ENCODE assay signal across 19 cellular contexts in the genomic region with DNA sequence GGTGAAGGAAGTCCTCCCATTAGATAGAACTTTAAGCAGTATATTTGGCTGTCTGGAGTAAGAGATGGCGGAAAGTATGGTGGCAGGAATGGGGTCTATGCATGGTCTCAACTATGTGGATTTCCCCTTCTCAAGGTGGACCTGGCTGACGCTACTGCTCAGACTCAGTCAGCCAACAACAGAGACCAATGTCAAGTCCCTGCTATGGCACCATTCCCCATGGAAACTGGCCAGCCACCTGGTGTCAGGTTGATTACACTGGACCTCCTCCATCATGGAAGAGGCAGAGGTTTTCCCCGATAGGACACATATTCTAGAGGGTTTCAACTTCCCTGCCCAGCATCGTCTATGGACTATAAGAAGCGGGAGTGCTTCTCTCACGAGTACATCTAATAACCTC. TPM values are rescaled to one million over a fixed set of nuclear protein-coding genes. Genes with fewer than 3 reads are reported as not detected.
DNase-seq lines count a peak whose midpoint lies in the region; ATAC-seq and TF ChIP-seq lines count a peak whose summit lies in the region.
"Had no signal": no experiment of that assay in that cellular context is flagged by ENCODE, and none has a peak within 500 bp of the region (broad histone marks: within the 10 kb centered on the region; RNA-seq: fewer than 3 reads in every experiment).

No MANE protein-coding gene starts in this region.

- no peaks in the 10 kb centered on the region for H3K36me3 ChIP-seq in lower lobe of right lung
- H3K36me3 ChIP-seq: BE2C had no signal

- no peak for ATAC-seq in lower lobe of right lung
- ATAC-seq: HCT116 had no signal

- H3K27me3 ChIP-seq in lower lobe of right lung (ENCODE audit: low read depth) = no peaks in the 10 kb centered on the region
- H3K27me3 ChIP-seq: BE2C had no signal

- H3K4me1 ChIP-seq in lower lobe of right lung = no peaks in the 10 kb centered on the region
- H3K4me1 ChIP-seq: BE2C had no signal

- intact Hi-C loops in lower lobe of right lung (cut with DNase I) = no loop called here

- H3K4me3 ChIP-seq in lower lobe of right lung = no peak overlapping the region

- TF ChIP-seq CTCF in lower lobe of right lung (IDR thresholded peaks at IDR 0.05) = no peak

- H3K27ac ChIP-seq in lower lobe of right lung = no peak overlapping the region

- DNase-seq in AG20443 (ENCODE audit: low spot score) = peak; percentile 5
- peak; percentile 54 for DNase-seq in cerebellar cortex (ENCODE audit: low spot score)
- peak; percentile 20 for DNase-seq in islet precursor cell
- peak; percentile 8 for DNase-seq in lower lobe of right lung
- DNase-seq in NCI-H1048 (lab: John Stamatoyannopoulos, UW) = no peak
- no peak for DNase-seq in DMS79 treated with DMSO at 0.1 percent for 48 hours (lab: John Stamatoyannopoulos, UW)
- no peak for DNase-seq in activated CD4-positive, alpha-beta T cell treated with anti-CD3 and anti-CD28 coated beads for 1 hour
- no peak for DNase-seq in activated CD4-positive, alpha-beta T cell treated with anti-CD3 and anti-CD28 coated beads for 4 hours
- DNase-seq: BE2C; CD4-positive, CD25-positive, alpha-beta regulatory T cell; CD8-positive, alpha-beta memory T cell; COR-L47; DMS 273 treated with DMSO at 0.1 percent for 48 hours; DMS53; GDM1; GOT3; H7; HFFc6 had no signal

- H3K9me3 ChIP-seq in lower lobe of right lung = no peaks in the 10 kb centered on the region
- H3K9me3 ChIP-seq: BE2C had no signal

RNA-seq across cellular contexts. Expression of gene FAHD2A, which starts 8.6 kb away (rescaled TPM):
- 19.4 TPM for total RNA-seq in lower lobe of right lung

Comparison
In these comparisons a context has a peak if more than half of its experiments do, and no peak if none do; other contexts are left out.
1. DNase-seq: peak in AG20443 (single experiment), cerebellar cortex (single experiment), islet precursor cell (single experiment) and lower lobe of right lung (single experiment); none in NCI-H1048 (single experiment), DMS79 treated with DMSO at 0.1 percent for 48 hours (single experiment), activated CD4-positive, alpha-beta T cell treated with anti-CD3 and anti-CD28 coated beads for 1 hour (single experiment) and activated CD4-positive, alpha-beta T cell treated with anti-CD3 and anti-CD28 coated beads for 4 hours (0 of 2).